ENCODE assay signal across 9 cellular contexts in the genomic region with DNA sequence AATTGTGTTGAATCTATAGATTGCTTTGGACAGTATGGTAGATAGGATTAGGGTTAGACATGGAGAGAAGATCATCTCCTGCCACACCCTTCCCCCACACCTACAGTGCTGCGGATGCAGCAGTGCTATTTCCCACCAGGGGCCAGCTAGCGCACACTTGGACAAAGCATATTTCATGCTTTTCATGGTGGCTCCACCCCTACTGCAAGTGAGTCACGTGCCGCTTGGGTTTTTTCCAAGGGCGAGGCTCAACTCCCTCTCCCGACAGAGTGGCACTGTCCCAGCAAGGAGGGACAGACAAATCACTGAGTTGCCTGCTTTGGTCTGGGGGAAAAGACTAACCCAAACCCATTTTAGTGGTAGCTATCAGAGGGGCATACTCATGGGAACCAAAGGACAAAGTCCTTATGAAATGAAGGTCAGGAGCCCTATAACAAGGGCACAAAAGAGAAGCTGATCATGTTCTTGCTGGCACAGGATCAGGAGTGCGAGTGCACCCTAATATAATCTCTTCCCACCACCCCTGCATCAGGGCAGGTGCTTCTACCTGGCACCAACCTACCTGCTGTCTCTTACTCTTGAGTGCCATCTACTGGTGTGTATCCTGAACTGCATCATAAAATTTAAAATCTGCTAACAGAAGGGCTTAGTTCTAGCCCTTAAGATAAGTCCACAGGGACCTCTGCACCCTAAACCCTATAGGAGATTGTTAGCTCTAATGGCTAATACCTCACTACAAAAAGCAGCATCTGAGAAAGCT. TPM values are rescaled to one million over a fixed set of nuclear protein-coding genes. Genes with fewer than 3 reads are reported as not detected.
DNase-seq lines count a peak whose midpoint lies in the region; ATAC-seq and TF ChIP-seq lines count a peak whose summit lies in the region.
"Had no signal": no experiment of that assay in that cellular context is flagged by ENCODE, and none has a peak within 500 bp of the region (broad histone marks: within the 10 kb centered on the region; RNA-seq: fewer than 3 reads in every experiment).

No MANE protein-coding gene starts in this region.

- no peaks in the 10 kb centered on the region for H3K27me3 Mint-ChIP-seq in WTC11 (ENCODE audit: low read depth)

- intact Hi-C loops in right cardiac atrium (cut with DNase I): loop anchor here in 1 of 4 donors (10.0 kb wide), 1 partner anchor 110 kb away; the partner anchor contains the start of gene ATP7A

- H3K9me3 Mint-ChIP-seq in WTC11: no peaks in the 10 kb centered on the region

- H3K4me1 ChIP-seq in right cardiac atrium (ENCODE audit: control insufficient read depth, insufficient read depth, low read length): no peaks in the 10 kb centered on the region

- H3K27ac Mint-ChIP-seq in WTC11: peak overlapping the region; percentile 60; the same call in 1 of the 2 replicates

- POLR2A ChIA-PET in WTC11 (lab: Charles Lee): interaction anchor here (1.7 kb wide), 1 partner anchor 125 kb away, joined by 4 read pairs; the partner anchor contains the start of gene COX7B

- no peaks in the 10 kb centered on the region for H3K27me3 ChIP-seq in right cardiac atrium (ENCODE audit: control insufficient read depth, insufficient read depth)

- 68% methylated on average over 7 of the region's 7 CpGs for WGBS in right cardiac atrium

- peaks cover 2% of the 10 kb centered on the region; the same call in 1 of the 2 replicates for H3K4me1 Mint-ChIP-seq in WTC11

- H3K4me3 ChIP-seq in right cardiac atrium (ENCODE audit: low read length): no peak overlapping the region

- H3K27ac ChIP-seq in right cardiac atrium (ENCODE audit: low read length): no peak overlapping the region

- CTCF ChIA-PET in WTC11 (lab: Charles Lee): interaction anchor here (0.6 to 1.5 kb wide), 7 partner anchors 23 to 1468 kb away, joined by 3 to 6 read pairs (median 3); partner anchors contain the start of genes ATP7A and COX7B

- H3K36me3 Mint-ChIP-seq in WTC11: no peaks in the 10 kb centered on the region

- peak overlapping the region; percentile 29; the same call in 1 of the 2 replicates for H3K4me3 Mint-ChIP-seq in WTC11

- ATAC-seq in WTC11: peak; percentile 95
- peak in 1 of 2 donors; percentile 31 for ATAC-seq in right cardiac atrium

- DNase-seq in stimulated activated CD4-positive, alpha-beta T cell treated with anti-CD3 and anti-CD28 coated beads, Interleukin-4, amount 100 ng/mL, for 24 hours: peak; percentile 19
- no peak for DNase-seq in stimulated activated CD4-positive, alpha-beta T cell treated with anti-CD3 and anti-CD28 coated beads, Interleukin-4, amount 100 ng/mL, for 1 hour
- DNase-seq in HuH-7 (ENCODE audit: low spot score): peak; percentile 48
- DNase-seq in WTC11 (ENCODE audit: low spot score): peak; percentile 16
- peak in 2 of 3 donors; percentile 20 to 29 for DNase-seq in right cardiac atrium
- DNase-seq in NCI-H446 (lab: John Stamatoyannopoulos, UW): no peak
- DNase-seq in NCI-H1930 (lab: John Stamatoyannopoulos, UW): no peak
- DNase-seq in superior temporal gyrus (ENCODE audit: extremely low spot score): no peak

- no peaks in the 10 kb centered on the region for H3K9me3 ChIP-seq in right cardiac atrium (ENCODE audit: control insufficient read depth, low read length)

- TF ChIP-seq CTCF in WTC11 (IDR thresholded peaks at IDR 0.05): peak; percentile 52; the same call in 1 of the 2 replicates

TF ChIP-seq in WTC11, 78 proteins besides CTCF, POLR2A, EP300 and RAD21:
- TF ChIP-seq MXD4 (CRISPR knock-in tag; IDR thresholded peaks at IDR 0.05; ENCODE audit: borderline replicate concordance) (no peak), ZBTB21 (CRISPR knock-in tag; IDR thresholded peaks at IDR 0.05; ENCODE audit: borderline replicate concordance) (no peak), USF2 (CRISPR knock-in tag; IDR thresholded peaks at IDR 0.05) (peak; percentile 63), ZNF416 (CRISPR knock-in tag; IDR thresholded peaks at IDR 0.05) (no peak), ZNF317 (CRISPR knock-in tag; IDR thresholded peaks at IDR 0.05; ENCODE audit: borderline replicate concordance, low read depth) (no peak), GTF2I (CRISPR knock-in tag; conservative IDR thresholded peaks at IDR 0.05) (no peak)

RNA-seq across cellular contexts. Expression of gene PGAM4, which starts 55.1 kb away (rescaled TPM):
- 0.46 TPM in 1 of 3 replicates, not detected in the others for total RNA-seq in WTC11 (2021)
- under 1 TPM in 1 of 4 donors, not detected in 3; 0.34 TPM for total RNA-seq in right cardiac atrium
- polyA plus RNA-seq in right cardiac atrium: not detected
- total RNA-seq: glomerular endothelial cell had no signal

Comparison
In these comparisons a context has a peak if more than half of its experiments do, and no peak if none do; other contexts are left out.
1. DNase-seq: peak in stimulated activated CD4-positive, alpha-beta T cell treated with anti-CD3 and anti-CD28 coated beads, Interleukin-4, amount 100 ng/mL, for 24 hours (single experiment), HuH-7 (single experiment), WTC11 (single experiment) and right cardiac atrium (2 of 3); none in stimulated activated CD4-positive, alpha-beta T cell treated with anti-CD3 and anti-CD28 coated beads, Interleukin-4, amount 100 ng/mL, for 1 hour (single experiment), NCI-H446 (0 of 2), NCI-H1930 (0 of 2) and superior temporal gyrus (single experiment).